14 cellular contexts compared by ENCODE assay signal in genomic region chr4:139312552-139313332, GRCh38.
DNase-seq lines count a peak whose midpoint lies in the region; ATAC-seq, FAIRE-seq and TF ChIP-seq lines count a peak whose summit lies in the region.
"Had no signal": no experiment of that assay in that cellular context is flagged by ENCODE, and none has a peak within 500 bp of the region (broad histone marks: within the 10 kb centered on the region; RNA-seq: fewer than 3 reads in every experiment).

No MANE protein-coding gene starts in this region.

- no peak overlapping the region for H2AFZ ChIP-seq in SU-DHL-6 (ENCODE audit: low read depth, low read length, severe bottlenecking)

- peak overlapping the region; percentile 26 for H3K4me2 ChIP-seq in SU-DHL-6 (ENCODE audit: low read depth, low read length, poor library complexity, severe bottlenecking)

- H3K27me3 ChIP-seq in SU-DHL-6 (ENCODE audit: low read length) (no peaks in the 10 kb centered on the region), iPS-20b (ENCODE audit: insufficient read depth, low read length) (no peaks in the 10 kb centered on the region)

- H3K9ac ChIP-seq in SU-DHL-6 (ENCODE audit: low read length) (no peak overlapping the region), iPS-20b (ENCODE audit: low read depth, low read length) (peak overlapping the region; percentile 46; the same call in 1 of the 2 replicates)

- DNase-seq in GM18507 (ENCODE audit: extremely low spot score, insufficient read length, low read depth) (no peak), GF-D8 (lab: John Stamatoyannopoulos, UW) (no peak), NCI-H2029 treated with DMSO at 0.1 percent for 48 hours (lab: John Stamatoyannopoulos, UW) (no peak)
- DNase-seq: NCI-H1092 treated with DMSO at 0.1 percent for 48 hours, NCI-H510A treated with DMSO at 0.1 percent for 48 hours, SW 1271 had no signal

- H3K9me2 ChIP-seq in SU-DHL-6 (replicated peaks; ENCODE audit: insufficient read depth, low read length) = no peaks in the 10 kb centered on the region

- peaks cover 97% of the 10 kb centered on the region for H3K79me2 ChIP-seq in SU-DHL-6 (ENCODE audit: insufficient read depth, low read length)

- H3F3A ChIP-seq in SU-DHL-6 (ENCODE audit: insufficient read depth) = peaks cover 25% of the 10 kb centered on the region; the same call in 1 of the 2 replicates

- peak overlapping the region; percentile 74 for H3K27ac ChIP-seq in SU-DHL-6 (ENCODE audit: low read depth, low read length)
- H3K27ac ChIP-seq in iPS-20b (ENCODE audit: low read length) = no peak overlapping the region

- peaks cover 28% of the 10 kb centered on the region for H3K4me1 ChIP-seq in iPS-20b (ENCODE audit: insufficient read depth, low read length)

- H3K9me3 ChIP-seq in SU-DHL-6 (ENCODE audit: insufficient read depth, low read length) (no peaks in the 10 kb centered on the region), iPS-20b (ENCODE audit: insufficient read depth, low read depth, low read length) (no peaks in the 10 kb centered on the region)

- FAIRE-seq in A204.1 (lab: Jason Lieb, UNC) (peak; percentile 14), GM18507 (lab: Jason Lieb, UNC) (peak; percentile 71)
- FAIRE-seq: bronchial epithelial cell, islet of Langerhans had no signal

- no peak for TF ChIP-seq CTCF in SU-DHL-6 (IDR thresholded peaks at IDR 0.05; ENCODE audit: insufficient read depth, low read length, poor library complexity, severe bottlenecking)

- peaks cover 7% of the 10 kb centered on the region for H3K36me3 ChIP-seq in SU-DHL-6 (ENCODE audit: low read length)
- peaks cover 5% of the 10 kb centered on the region; the same call in 1 of the 2 replicates for H3K36me3 ChIP-seq in iPS-20b (ENCODE audit: insufficient read depth, low read depth, low read length)

- ATAC-seq in HG03135 (IDR thresholded peaks at IDR 0.05; ENCODE audit: unreplicated experiment) (no peak), GM21619 (IDR thresholded peaks at IDR 0.05; ENCODE audit: unreplicated experiment) (no peak)
- ATAC-seq: esophagus mucosa had no signal

- no peak overlapping the region for H3K4me3 ChIP-seq in SU-DHL-6 (ENCODE audit: insufficient read depth, low read length, poor library complexity, severe bottlenecking)
- H3K4me3 ChIP-seq in iPS-20b (ENCODE audit: low read length) = no peak overlapping the region

- no peaks in the 10 kb centered on the region; the same call in 1 of the 2 replicates for H4K20me1 ChIP-seq in SU-DHL-6 (ENCODE audit: low read depth, low read length)
